Comparison of ENCODE assay signal across 1 cellular context in the genomic region with DNA sequence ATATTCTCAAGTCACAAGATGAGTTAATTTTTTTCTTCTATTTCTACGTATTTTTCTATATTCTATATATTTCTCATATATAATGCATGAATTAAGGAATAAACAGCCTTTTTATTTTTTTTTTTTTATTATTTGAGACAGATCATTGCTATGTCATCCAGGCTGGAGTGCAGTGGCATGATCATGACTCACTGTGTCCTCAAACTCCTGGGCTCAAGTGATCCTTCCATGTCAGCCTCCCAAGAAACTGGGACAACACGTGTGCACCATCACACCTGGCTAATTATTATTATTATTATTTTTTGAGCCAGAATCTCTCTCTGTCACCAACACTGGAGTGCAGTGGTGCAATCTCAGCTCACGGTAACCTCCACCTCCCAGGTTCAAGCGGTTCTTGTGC.
TF ChIP-seq lines count a peak whose summit lies in the region.

No MANE protein-coding gene starts in this region.

TF ChIP-seq in H1, 55 proteins besides CTCF, POLR2A, EP300 and RAD21:
- TF ChIP-seq SAP30 (IDR thresholded peaks at IDR 0.05; ENCODE audit: insufficient read depth, insufficient replicate concordance, low read length) (no peak), GTF2F1 (IDR thresholded peaks at IDR 0.05; ENCODE audit: borderline replicate concordance, low read depth, low read length) (no peak), KDM4A (IDR thresholded peaks at IDR 0.05; ENCODE audit: low read depth, low read length, severe bottlenecking) (no peak), KDM1A (IDR thresholded peaks at IDR 0.05; ENCODE audit: borderline replicate concordance, low read length) (no peak), SP1 (IDR thresholded peaks at IDR 0.05; ENCODE audit: low read depth, low read length) (no peak), GABPA (IDR thresholded peaks at IDR 0.05; ENCODE audit: borderline replicate concordance, insufficient read depth, low read length) (no peak), SP2 (IDR thresholded peaks at IDR 0.05; ENCODE audit: low read length) (no peak), CBX5 (IDR thresholded peaks at IDR 0.05; ENCODE audit: low read depth, low read length) (no peak), RNF2 (IDR thresholded peaks at IDR 0.05; ENCODE audit: borderline replicate concordance, low read depth, low read length, missing control alignments, poor library complexity, severe bottlenecking) (no peak)
